Comparison of ENCODE assay signal across 7 cellular contexts in the genomic region with DNA sequence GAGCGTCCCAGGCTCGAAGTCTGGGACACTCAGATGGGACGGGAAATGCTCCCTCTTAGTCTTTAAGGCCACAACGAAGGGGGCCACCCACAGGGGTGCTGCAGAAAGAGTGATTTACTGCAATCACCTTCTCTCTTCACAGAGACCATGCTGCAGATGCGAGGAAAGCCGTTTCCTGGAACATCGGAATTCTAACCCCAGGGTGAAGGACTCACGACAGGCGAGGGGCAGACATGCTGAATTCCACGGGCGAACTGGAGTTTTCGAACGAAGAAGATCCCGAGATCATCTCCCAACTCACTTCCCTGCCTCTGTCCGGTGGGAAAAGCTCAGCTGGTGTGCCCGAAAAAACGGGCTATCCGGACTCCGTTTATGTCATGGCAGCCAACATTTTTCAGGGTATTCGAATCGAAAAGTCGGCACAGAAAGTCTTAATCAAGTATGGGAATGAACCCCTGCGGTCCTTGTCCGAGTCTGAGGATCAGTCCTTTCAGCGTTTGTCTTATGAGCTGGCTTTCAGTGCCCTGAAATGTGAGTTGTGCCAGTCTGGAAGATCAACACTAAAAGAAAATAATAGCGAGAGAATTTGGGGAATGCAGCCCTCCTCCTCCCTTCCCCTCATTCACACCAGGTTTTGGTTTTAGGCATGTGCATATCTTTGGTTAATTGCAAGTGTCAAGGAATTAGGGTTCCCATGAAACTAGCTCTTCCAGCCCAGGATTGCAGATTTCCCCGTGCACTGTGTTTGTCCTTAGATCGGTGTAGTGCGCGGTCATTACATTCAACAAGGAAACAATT. TPM values are rescaled to one million over a fixed set of nuclear protein-coding genes. Genes with fewer than 3 reads are reported as not detected.
A peak's percentile ranks its signal among the peaks of the same experiment; 100 is the strongest.
DNase-seq lines count a peak whose midpoint lies in the region; ATAC-seq and TF ChIP-seq lines count a peak whose summit lies in the region.

No MANE protein-coding gene starts in this region.

- DNase-seq in SW480 (ENCODE audit: low spot score) (peak; percentile 11), left ventricle myocardium inferior (no peak), sigmoid colon (no peak), putamen (ENCODE audit: low spot score) (no peak)
- no peak for DNase-seq in effector CD8-positive, alpha-beta T cell (lab: John Stamatoyannopoulos, UW)

- H3K27me3 ChIP-seq in left ventricle myocardium inferior (ENCODE audit: low read depth) (peaks cover 58% of the 10 kb centered on the region), sigmoid colon (no peaks in the 10 kb centered on the region)

- H3K9me3 ChIP-seq in left ventricle myocardium inferior (replicated peaks) (no peaks in the 10 kb centered on the region), sigmoid colon (no peaks in the 10 kb centered on the region)

- TF ChIP-seq CTCF in left ventricle myocardium inferior (IDR thresholded peaks at IDR 0.05; ENCODE audit: borderline replicate concordance) (no peak), sigmoid colon (IDR thresholded peaks at IDR 0.05) (no peak)

- no peaks in the 10 kb centered on the region for H3K36me3 ChIP-seq in left ventricle myocardium inferior
- H3K36me3 ChIP-seq in sigmoid colon = no peaks in the 10 kb centered on the region

- WGBS in sigmoid colon, 2 donors = 5 to 19% methylated on average over 30 of the region's 30 CpGs

- H3K27ac ChIP-seq in left ventricle myocardium inferior (replicated peaks) = no peak overlapping the region
- peak overlapping the region; percentile 26 to 63 (median 48) for H3K27ac ChIP-seq in sigmoid colon

- H3K4me3 ChIP-seq in left ventricle myocardium inferior (peak overlapping the region; percentile 66), sigmoid colon (peak overlapping the region; percentile 39 to 62 (median 60))

- ATAC-seq in GM21723 (IDR thresholded peaks at IDR 0.05; ENCODE audit: unreplicated experiment) = peak; percentile 41
- no peak for ATAC-seq in GM19467 (IDR thresholded peaks at IDR 0.05; ENCODE audit: unreplicated experiment)

- TF ChIP-seq EP300 in sigmoid colon (IDR thresholded peaks at IDR 0.05) = no peak

- H3K4me1 ChIP-seq in left ventricle myocardium inferior (peaks cover 18% of the 10 kb centered on the region), sigmoid colon (peaks cover 0 to 18% (median 9%) of the 10 kb centered on the region in 4 donors)

- intact Hi-C loops in left ventricle myocardium inferior (cut with micrococcal nuclease) = no loop called here
- intact Hi-C loops in sigmoid colon (cut with DNase I) = no loop called here

- TF ChIP-seq POLR2A in sigmoid colon (IDR thresholded peaks at IDR 0.05) = no peak

RNA-seq across cellular contexts. Expression of a gene that starts 0.9 kb away (rescaled TPM):
- 0.91 TPM for total RNA-seq in left ventricle myocardium inferior
- total RNA-seq in sigmoid colon = 1 to 10 TPM; 1.4 to 7.5 (median 3.3) TPM
- polyA plus RNA-seq in sigmoid colon = 1 to 10 TPM; 3.0 to 3.9 (median 3.9) TPM
